10 cellular contexts compared by ENCODE assay signal in the genomic region with DNA sequence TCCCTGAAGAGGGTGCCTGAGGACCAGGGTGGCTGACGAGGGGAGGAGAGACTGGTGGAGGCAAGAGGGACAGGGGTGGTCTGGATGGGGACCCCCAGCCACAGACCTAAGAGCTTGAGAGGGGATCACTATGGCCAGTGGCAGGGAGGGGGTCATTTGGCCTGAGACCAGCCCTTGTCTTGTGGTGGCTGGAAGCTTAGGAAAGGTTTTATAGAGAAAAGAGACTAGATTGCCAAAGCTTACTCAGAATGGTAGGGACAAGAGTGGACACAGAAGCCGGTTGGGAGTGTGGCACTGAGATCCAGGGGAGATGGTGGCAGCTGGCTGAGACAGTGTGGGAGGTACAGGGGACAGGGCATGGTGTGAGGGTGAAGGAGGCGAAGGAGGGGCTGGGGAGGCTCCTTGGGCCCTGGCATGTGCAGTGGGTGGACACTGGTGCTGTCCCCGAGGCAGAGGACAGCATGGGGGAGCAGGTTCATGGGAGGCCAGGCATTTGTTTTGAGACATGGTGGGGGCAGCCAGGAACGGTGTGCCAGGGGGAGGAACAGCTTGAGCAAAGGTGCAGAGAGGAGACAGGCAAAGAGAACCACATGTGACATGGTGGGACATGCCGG.
DNase-seq lines count a peak whose midpoint lies in the region; ATAC-seq and TF ChIP-seq lines count a peak whose summit lies in the region.
"Had no signal": no experiment of that assay in that cellular context is flagged by ENCODE, and none has a peak within 500 bp of the region (broad histone marks: within the 10 kb centered on the region; RNA-seq: fewer than 3 reads in every experiment).

No MANE protein-coding gene starts in this region.

- in situ Hi-C loops in astrocyte of the spinal cord (cut with HindIII; ENCODE audit: low sequenced_read_pairs), result no loop called here

- peak overlapping the region; percentile 97 for H3K27ac Mint-ChIP-seq in HFFc6

- 44 to 52% (median 49%) methylated on average over 6 of the region's 6 CpGs for WGBS in stomach, 5 donors

- H3K27me3 Mint-ChIP-seq in HFFc6 (ENCODE audit: insufficient read depth), result peaks cover 2% of the 10 kb centered on the region

- peaks cover 16% of the 10 kb centered on the region; the same call in 1 of the 2 replicates for H3K36me3 Mint-ChIP-seq in HFFc6 (ENCODE audit: low read depth)

- peaks cover 30 to 57% of the 10 kb centered on the region in 2 donors for H3K4me1 ChIP-seq in left lung
- H3K4me1 ChIP-seq in stomach, result peaks cover 65 to 88% (median 75%) of the 10 kb centered on the region in 4 donors

- H3K4me3 Mint-ChIP-seq in HFFc6, result peak overlapping the region; percentile 91

- no peak for TF ChIP-seq EP300 in stomach (IDR thresholded peaks at IDR 0.05)

- TF ChIP-seq CTCF in HFFc6 (IDR thresholded peaks at IDR 0.05) (no peak), astrocyte of the spinal cord (IDR thresholded peaks at IDR 0.05; ENCODE audit: low read depth, low read length) (no peak), left lung (IDR thresholded peaks at IDR 0.05) (no peak), stomach (IDR thresholded peaks at IDR 0.05) (no peak)

- H3K4me1 Mint-ChIP-seq in HFFc6 (ENCODE audit: low read depth), result peaks cover 85% of the 10 kb centered on the region

- H3K27ac ChIP-seq in left lung (peak overlapping the region; percentile 94 to 99), stomach (peak overlapping the region; percentile 97 to 100 (median 100))

- no peak for ATAC-seq in left lung
- ATAC-seq in HG02885 (IDR thresholded peaks at IDR 0.05; ENCODE audit: poor library complexity, unreplicated experiment), result no peak
- ATAC-seq in GM19351 (IDR thresholded peaks at IDR 0.05; ENCODE audit: unreplicated experiment), result no peak
- ATAC-seq: left colon had no signal

- H3K9me3 ChIP-seq in left lung, result no peaks in the 10 kb centered on the region
- no peaks in the 10 kb centered on the region for H3K9me3 ChIP-seq in stomach

- no peaks in the 10 kb centered on the region for H3K27me3 ChIP-seq in left lung
- no peaks in the 10 kb centered on the region for H3K27me3 ChIP-seq in stomach

- intact Hi-C loops in left lung (cut with DNase I) (loop anchor here in 1 of 2 donors (5.0 kb wide), 1 partner anchor 109 kb away; no protein-coding TSS in a partner anchor), stomach (cut with DNase I; ENCODE audit: low total_unique reads) (loop anchor here (10.0 kb wide), 1 partner anchor 107 kb away; no protein-coding TSS in a partner anchor)

- H3K9me3 Mint-ChIP-seq in HFFc6, result no peaks in the 10 kb centered on the region

- no peak for TF ChIP-seq POLR2A in stomach (IDR thresholded peaks at IDR 0.05)

- DNase-seq in HFFc6 (no peak), astrocyte of the spinal cord (ENCODE audit: low read depth, low spot score) (no peak), left lung (peak in 1 of 2 donors; percentile 68), stomach (no peak), DMS53 (lab: John Stamatoyannopoulos, UW) (no peak)
- no peak for DNase-seq in activated effector memory CD4-positive, alpha-beta T cell treated with anti-CD3 and anti-CD28 coated beads, Interleukin-2, amount 50 U/mL, for 16 hours
- DNase-seq: NK-92 treated with Interleukin-12 subunit alpha and Interleukin-12 subunit beta, amount 100 ng/mL, for 24 hours had no signal

- peak overlapping the region; percentile 53 for H3K4me3 ChIP-seq in astrocyte of the spinal cord (ENCODE audit: low read depth, low read length)
- peak overlapping the region; percentile 47 to 59 for H3K4me3 ChIP-seq in left lung
- H3K4me3 ChIP-seq in stomach, result peak overlapping the region; percentile 50 to 65 (median 60)

- peaks cover 0 to 18% of the 10 kb centered on the region in 2 donors for H3K36me3 ChIP-seq in left lung
- H3K36me3 ChIP-seq in stomach, result peaks cover 0 to 8% (median 3%) of the 10 kb centered on the region in 4 donors
